ENCODE assay signal across 19 cellular contexts in genomic region chr22:21688706-21689381, GRCh38. TPM values are rescaled to one million over a fixed set of nuclear protein-coding genes. Genes with fewer than 3 reads are reported as not detected.
DNase-seq lines count a peak whose midpoint lies in the region; ATAC-seq and TF ChIP-seq lines count a peak whose summit lies in the region.
"Had no signal": no experiment of that assay in that cellular context is flagged by ENCODE, and none has a peak within 500 bp of the region (broad histone marks: within the 10 kb centered on the region; RNA-seq: fewer than 3 reads in every experiment).

No MANE protein-coding gene starts in this region.

- peaks cover 29 to 33% of the 10 kb centered on the region in 2 donors for H3K4me1 Mint-ChIP-seq in immature natural killer cell

- H3K9me3 ChIP-seq in right cardiac atrium (ENCODE audit: control insufficient read depth, low read length) (no peaks in the 10 kb centered on the region), left ventricle myocardium inferior (replicated peaks) (no peaks in the 10 kb centered on the region), upper lobe of right lung (no peaks in the 10 kb centered on the region)
- H3K9me3 ChIP-seq: left lung, ovary, sigmoid colon, SK-N-SH had no signal

- peaks cover 87% of the 10 kb centered on the region for H3K36me3 ChIP-seq in left ventricle myocardium inferior
- H3K36me3 ChIP-seq in upper lobe of right lung, result peaks cover 77% of the 10 kb centered on the region
- H3K36me3 ChIP-seq: ovary had no signal

- WGBS in right cardiac atrium, result 93% methylated on average over 20 of the region's 20 CpGs

- no peaks in the 10 kb centered on the region for H3K9me3 Mint-ChIP-seq in immature natural killer cell
- H3K9me3 Mint-ChIP-seq: HFFc6 had no signal

- H3K27ac Mint-ChIP-seq in immature natural killer cell, result peak overlapping the region; percentile 94 to 99 (median 97)
- H3K27ac Mint-ChIP-seq: HFFc6 had no signal

- peaks cover 3 to 19% (median 10%) of the 10 kb centered on the region in 3 donors for H3K36me3 Mint-ChIP-seq in immature natural killer cell

- CTCF ChIA-PET in RWPE1 (lab: Yijun Ruan, JAX), result no interaction called here

- no peak for TF ChIP-seq CTCF in left ventricle myocardium inferior (IDR thresholded peaks at IDR 0.05; ENCODE audit: borderline replicate concordance)
- TF ChIP-seq CTCF in RWPE1 (conservative IDR thresholded peaks at IDR 0.05; ENCODE audit: low read depth), result no peak
- TF ChIP-seq CTCF in upper lobe of right lung (IDR thresholded peaks at IDR 0.05), result no peak

- peak overlapping the region in 4 of 5 donors; percentile 60 to 79 (median 70) for H3K4me3 Mint-ChIP-seq in immature natural killer cell
- H3K4me3 Mint-ChIP-seq: HFFc6 had no signal

- H3K27me3 Mint-ChIP-seq in immature natural killer cell (ENCODE audit: low read depth in 3 of 3), result peaks cover 13 to 20% (median 14%) of the 10 kb centered on the region in 3 donors

- intact Hi-C loops in right cardiac atrium (cut with DNase I), result no loop called here
- intact Hi-C loops in left ventricle myocardium inferior (cut with micrococcal nuclease), result no loop called here
- intact Hi-C loops in upper lobe of right lung (cut with DNase I), result no loop called here

- no peak overlapping the region for H3K27ac ChIP-seq in right cardiac atrium (ENCODE audit: low read length)
- no peak overlapping the region for H3K27ac ChIP-seq in left ventricle myocardium inferior (replicated peaks)
- H3K27ac ChIP-seq in RWPE1, result peak overlapping the region; percentile 5; the same call in 1 of the 2 replicates
- no peak overlapping the region for H3K27ac ChIP-seq in upper lobe of right lung
- H3K27ac ChIP-seq: left lung, ovary, sigmoid colon had no signal

- DNase-seq in right cardiac atrium (peak in 1 of 3 donors; percentile 39), left ventricle myocardium inferior (no peak), RWPE1 (ENCODE audit: low spot score) (peak; percentile 34), immature natural killer cell (peak in 1 of 3 donors; percentile 26), upper lobe of right lung (no peak), NCI-H187 (lab: John Stamatoyannopoulos, UW) (no peak), cerebellar nuclear complex (lab: John Stamatoyannopoulos, UW) (no peak)
- no peak for DNase-seq in activated CD4-positive, alpha-beta T cell treated with anti-CD3 and anti-CD28 coated beads, Interleukin-2, amount 50 U/mL, for 1 hour
- DNase-seq: dermis blood vessel endothelial cell, HFFc6, Karpas-422, left lung, NCI-H1105 treated with DMSO at 0.1 percent for 48 hours, NCI-H774, ovary, sigmoid colon, SK-N-SH, T-helper 9 cell had no signal

- H3K4me3 ChIP-seq in right cardiac atrium (ENCODE audit: low read length) (no peak overlapping the region), left ventricle myocardium inferior (no peak overlapping the region), upper lobe of right lung (no peak overlapping the region)
- H3K4me3 ChIP-seq: left lung, ovary, sigmoid colon had no signal

- ATAC-seq in right cardiac atrium, result peak; percentile 13 to 27
- ATAC-seq in upper lobe of right lung, result peak; percentile 11
- ATAC-seq: left lung, Panc1 had no signal

- H3K27me3 ChIP-seq in right cardiac atrium (ENCODE audit: control insufficient read depth, insufficient read depth) (no peaks in the 10 kb centered on the region), left ventricle myocardium inferior (ENCODE audit: low read depth) (no peaks in the 10 kb centered on the region), upper lobe of right lung (no peaks in the 10 kb centered on the region)
- H3K27me3 ChIP-seq: left lung, ovary, sigmoid colon had no signal

- POLR2A ChIA-PET in RWPE1 (lab: Yijun Ruan, JAX; ENCODE audit: low non-redundant PET), result no interaction called here

- no peaks in the 10 kb centered on the region for H3K4me1 ChIP-seq in right cardiac atrium (ENCODE audit: control insufficient read depth, insufficient read depth, low read length)
- H3K4me1 ChIP-seq in left ventricle myocardium inferior, result no peaks in the 10 kb centered on the region
- H3K4me1 ChIP-seq in upper lobe of right lung, result no peaks in the 10 kb centered on the region
- H3K4me1 ChIP-seq: left lung, sigmoid colon had no signal

RNA-seq across cellular contexts. Expression of gene PPIL2, which starts 23.0 kb away (rescaled TPM):
- total RNA-seq in right cardiac atrium, result 10 to 100 TPM; 20.4 to 32.0 (median 26.0) TPM
- polyA plus RNA-seq in right cardiac atrium, result 22.6 TPM
- 27.1 TPM for total RNA-seq in left ventricle myocardium inferior
- 10 to 100 TPM; 13.9 to 54.6 (median 14.5) TPM for polyA plus RNA-seq in immature natural killer cell
- total RNA-seq in upper lobe of right lung, result 40.3 TPM

RNA-seq across cellular contexts. Expression of gene SDF2L1, which starts 46.7 kb away (rescaled TPM):
- total RNA-seq in right cardiac atrium (10 to 100 TPM; 14.4 to 37.5 (median 33.4) TPM), left ventricle myocardium inferior (18.3 TPM), upper lobe of right lung (41.3 TPM)
- polyA plus RNA-seq in right cardiac atrium (35.9 TPM), immature natural killer cell (100 to 1,000 TPM; 119 to 227 (median 178) TPM)

RNA-seq across cellular contexts. Expression of gene YPEL1, which starts 46.8 kb away (rescaled TPM):
- total RNA-seq in right cardiac atrium (10 to 100 TPM in 1 of 4 donors, 1 to 10 TPM in 3; 4.7 to 12.5 (median 6.4) TPM), left ventricle myocardium inferior (8.3 TPM), upper lobe of right lung (6.7 TPM)
- polyA plus RNA-seq in right cardiac atrium (4.1 TPM), immature natural killer cell (100 to 1,000 TPM in 2 of 3 donors, 10 to 100 TPM in 1; 72.9 to 100 (median 100) TPM)

RNA-seq across cellular contexts. Expression of gene CCDC116, which starts 56.3 kb away (rescaled TPM):
- total RNA-seq in right cardiac atrium (under 1 TPM in 2 of 4 donors, not detected in 2; 0.34 TPM), left ventricle myocardium inferior (0.11 TPM), upper lobe of right lung (0.69 TPM)
- polyA plus RNA-seq in right cardiac atrium (0.29 TPM), immature natural killer cell (under 1 TPM in 1 of 3 donors, not detected in 2; 0.13 TPM)

RNA-seq across cellular contexts. Expression of gene YDJC, which starts 59.0 kb away (rescaled TPM):
- 1 to 10 TPM; 3.6 to 5.8 (median 5.3) TPM for total RNA-seq in right cardiac atrium
- polyA plus RNA-seq in right cardiac atrium, result 7.9 TPM
- total RNA-seq in left ventricle myocardium inferior, result 4.5 TPM
- 10 to 100 TPM; 46.7 to 61.7 (median 47.7) TPM for polyA plus RNA-seq in immature natural killer cell
- 13.9 TPM for total RNA-seq in upper lobe of right lung
